In genomic region chr4:155954118-155954503, GRCh38 we compare ENCODE assay signal across 9 cellular contexts. TPM values are rescaled to one million over a fixed set of nuclear protein-coding genes. Genes with fewer than 3 reads are reported as not detected.
DNase-seq lines count a peak whose midpoint lies in the region; ATAC-seq and TF ChIP-seq lines count a peak whose summit lies in the region.
"Had no signal": no experiment of that assay in that cellular context is flagged by ENCODE, and none has a peak within 500 bp of the region (broad histone marks: within the 10 kb centered on the region; RNA-seq: fewer than 3 reads in every experiment).

No MANE protein-coding gene starts in this region.

- peak overlapping the region; percentile 89 for H3K4me3 Mint-ChIP-seq in activated CD8-positive, alpha-beta memory T cell treated with anti-CD3 and anti-CD28 coated beads, Interleukin-2, amount 10 ng/mL, durations not matched to agents 7 days and 5 days

- peak overlapping the region; percentile 100 for H3K27ac Mint-ChIP-seq in activated CD8-positive, alpha-beta memory T cell treated with anti-CD3 and anti-CD28 coated beads, Interleukin-2, amount 10 ng/mL, durations not matched to agents 7 days and 5 days

- 52 to 58% methylated on average over 8 of the region's 8 CpGs for WGBS in testis, 2 donors

- intact Hi-C loops in left lung (cut with DNase I) (loop anchor here in 1 of 2 donors (5.0 kb wide), 1 partner anchor 147 kb away; no protein-coding TSS in a partner anchor), testis (cut with DNase I; ENCODE audit: low total_unique reads) (no loop called here)

- H3K36me3 ChIP-seq in left lung (no peaks in the 10 kb centered on the region), testis (ENCODE audit: low read depth, missing control alignments) (no peaks in the 10 kb centered on the region)

- no peak for TF ChIP-seq CTCF in left lung (IDR thresholded peaks at IDR 0.05)
- no peak for TF ChIP-seq CTCF in testis (IDR thresholded peaks at IDR 0.05)

- H3K4me3 ChIP-seq in left lung = peak overlapping the region; percentile 54 to 64
- H3K4me3 ChIP-seq in testis = peak overlapping the region; percentile 86 to 92

- peaks cover 12% of the 10 kb centered on the region for H3K4me1 Mint-ChIP-seq in activated CD8-positive, alpha-beta memory T cell treated with anti-CD3 and anti-CD28 coated beads, Interleukin-2, amount 10 ng/mL, durations not matched to agents 7 days and 5 days

- peaks cover 2% of the 10 kb centered on the region for H3K27me3 Mint-ChIP-seq in activated CD8-positive, alpha-beta memory T cell treated with anti-CD3 and anti-CD28 coated beads, Interleukin-2, amount 10 ng/mL, durations not matched to agents 7 days and 5 days

- DNase-seq in activated CD8-positive, alpha-beta memory T cell treated with anti-CD3 and anti-CD28 coated beads, Interleukin-2, amount 10 ng/mL, durations not matched to agents 7 days and 5 days = no peak
- DNase-seq in activated CD8-positive, alpha-beta memory T cell treated with anti-CD3 and anti-CD28 coated beads, Interleukin-2, amount 50 U/mL, for 4 hours = no peak
- DNase-seq in left lung (peak in 1 of 2 donors; percentile 47), testis (peak; percentile 14), ureter (ENCODE audit: low spot score) (no peak)

- no peak for ATAC-seq in activated CD8-positive, alpha-beta memory T cell treated with anti-CD3 and anti-CD28 coated beads, Interleukin-2, amount 10 ng/mL, durations not matched to agents 7 days and 5 days
- ATAC-seq in left lung (no peak), GM21717 (IDR thresholded peaks at IDR 0.05; ENCODE audit: unreplicated experiment) (no peak), HG02678 (IDR thresholded peaks at IDR 0.05; ENCODE audit: unreplicated experiment) (no peak)

- H3K4me1 ChIP-seq in left lung (peaks cover 0 to 14% of the 10 kb centered on the region in 2 donors), testis (peaks cover 2% of the 10 kb centered on the region)

- H3K27me3 ChIP-seq in left lung = no peaks in the 10 kb centered on the region
- no peaks in the 10 kb centered on the region for H3K27me3 ChIP-seq in testis

- no peaks in the 10 kb centered on the region for H3K9me3 ChIP-seq in left lung
- H3K9me3 ChIP-seq in testis = no peaks in the 10 kb centered on the region

- TF ChIP-seq POLR2A in testis (IDR thresholded peaks at IDR 0.05) = no peak

- CTCF ChIA-PET in activated CD8-positive, alpha-beta memory T cell treated with anti-CD3 and anti-CD28 coated beads, Interleukin-2, amount 10 ng/mL, durations not matched to agents 7 days and 5 days (lab: Charles Lee) = interaction anchor here (0.8 to 3.6 kb wide), 7 partner anchors 10 to 1404 kb away, joined by 3 to 30 read pairs (median 3); partner anchors contain the start of gene PLRG1

- H3K9me3 Mint-ChIP-seq in activated CD8-positive, alpha-beta memory T cell treated with anti-CD3 and anti-CD28 coated beads, Interleukin-2, amount 10 ng/mL, durations not matched to agents 7 days and 5 days (ENCODE audit: low read depth) = no peaks in the 10 kb centered on the region

- H3K27ac ChIP-seq in angular gyrus (ENCODE audit: low read depth, low read length) (peak overlapping the region; percentile 97), left lung (peak overlapping the region; percentile 98 to 100), testis (peak overlapping the region; percentile 98 to 99)

- H3K36me3 Mint-ChIP-seq in activated CD8-positive, alpha-beta memory T cell treated with anti-CD3 and anti-CD28 coated beads, Interleukin-2, amount 10 ng/mL, durations not matched to agents 7 days and 5 days = no peaks in the 10 kb centered on the region

RNA-seq across cellular contexts. Expression of gene CTSO, which starts 0.4 kb away (rescaled TPM):
- total RNA-seq in activated CD8-positive, alpha-beta memory T cell treated with anti-CD3 and anti-CD28 coated beads, Interleukin-2, amount 10 ng/mL, durations not matched to agents 7 days and 5 days = 1 to 10 TPM; 3.0 to 3.4 TPM
- 10 to 100 TPM; 20.9 to 28.7 TPM for total RNA-seq in left lung
- total RNA-seq in testis = 10 to 100 TPM; 10.9 to 16.7 TPM
- 18.6 TPM for polyA plus RNA-seq in testis (ENCODE audit: insufficient read depth, low read depth, low replicate concordance)
- total RNA-seq in ureter = 27.4 TPM

RNA-seq across cellular contexts. Expression of gene TDO2, which starts 50.6 kb away (rescaled TPM):
- not detected for total RNA-seq in activated CD8-positive, alpha-beta memory T cell treated with anti-CD3 and anti-CD28 coated beads, Interleukin-2, amount 10 ng/mL, durations not matched to agents 7 days and 5 days
- total RNA-seq in left lung (10 to 100 TPM in 1 of 2 donors, 1 to 10 TPM in 1; 7.4 to 13.4 TPM), testis (under 1 TPM in 1 of 2 donors, not detected in 1; 0.62 TPM), ureter (1.0 TPM)
- 0.78 TPM for polyA plus RNA-seq in testis (ENCODE audit: insufficient read depth, low read depth, low replicate concordance)
- total RNA-seq: pulmonary artery endothelial cell had no signal
